Comparison of ENCODE assay signal across 8 cellular contexts in the genomic region with DNA sequence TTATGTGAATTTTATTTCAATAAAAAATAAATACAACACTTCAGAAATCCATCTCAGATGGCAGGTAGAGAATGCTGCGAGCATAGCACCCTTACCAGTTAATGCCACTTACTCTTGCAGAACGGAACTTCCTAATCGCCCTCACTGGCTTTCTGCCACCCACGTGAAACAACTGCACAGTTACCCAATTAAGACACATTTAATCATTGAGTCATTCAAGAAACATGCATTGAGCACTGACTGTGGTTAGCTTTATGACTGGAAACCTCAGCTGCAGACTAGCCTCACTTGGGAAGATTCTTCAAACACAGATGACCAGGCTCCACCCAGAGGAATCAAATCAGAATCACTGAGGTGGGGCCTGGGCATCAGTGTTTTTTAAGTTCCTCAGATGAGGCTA. TPM values are rescaled to one million over a fixed set of nuclear protein-coding genes. Genes with fewer than 3 reads are reported as not detected.
A peak's percentile ranks its signal among the peaks of the same experiment; 100 is the strongest.
DNase-seq lines count a peak whose midpoint lies in the region; ATAC-seq and TF ChIP-seq lines count a peak whose summit lies in the region.

No MANE protein-coding gene starts in this region.

- intact Hi-C loops in mucosa of descending colon (cut with DNase I, micrococcal nuclease) (no loop called here), posterior cingulate gyrus (cut with DNase I) (no loop called here)

- DNase-seq in stimulated activated CD4-positive, alpha-beta T cell treated with anti-CD3 and anti-CD28 coated beads, Interleukin-12 subunit alpha, Interleukin-12 subunit beta, amount 100 ng/mL, for 48 hours (ENCODE audit: low read depth in 2 of 3, low spot score in 1 of 3): peak; percentile 44 to 50 (median 44)
- no peak for DNase-seq in stimulated activated CD4-positive, alpha-beta T cell treated with anti-CD3 and anti-CD28 coated beads, Interleukin-4, amount 100 ng/mL, for 4 hours
- DNase-seq in KBM-7: peak; percentile 64
- peak; percentile 96 for DNase-seq in adipocyte (ENCODE audit: low read depth)
- DNase-seq in mucosa of descending colon: no peak
- no peak for DNase-seq in SK-N-DZ (ENCODE audit: low spot score)
- DNase-seq in occipital lobe (lab: John Stamatoyannopoulos, UW): no peak
- DNase-seq in posterior cingulate gyrus: no peak

- H3K36me3 ChIP-seq in adipocyte (ENCODE audit: control insufficient read depth, insufficient read depth, low read length, severe bottlenecking): no peaks in the 10 kb centered on the region
- H3K36me3 ChIP-seq in mucosa of descending colon (ENCODE audit: low read depth): no peaks in the 10 kb centered on the region

- H3K4me1 ChIP-seq in adipocyte (ENCODE audit: control insufficient read depth, insufficient read depth, low read length): peaks cover 37% of the 10 kb centered on the region
- H3K4me1 ChIP-seq in mucosa of descending colon (ENCODE audit: low read depth): no peaks in the 10 kb centered on the region

- H3K27me3 ChIP-seq in adipocyte (replicated peaks; ENCODE audit: control insufficient read depth, insufficient read depth, low read length): no peaks in the 10 kb centered on the region

- in situ Hi-C loops in KBM-7 (cut with MboI; ENCODE audit: low pct_unique_long_range_greater_than_20kb, low sequenced_read_pairs): no loop called here

- H3K9me3 ChIP-seq in adipocyte (ENCODE audit: control insufficient read depth, low read length) (no peaks in the 10 kb centered on the region), mucosa of descending colon (no peaks in the 10 kb centered on the region)

- TF ChIP-seq CTCF in mucosa of descending colon (IDR thresholded peaks at IDR 0.05): no peak

- peak overlapping the region; percentile 40 for H3K9ac ChIP-seq in adipocyte (ENCODE audit: low read length)

- peak; percentile 51 for ATAC-seq in mucosa of descending colon

- no peak overlapping the region for H3K4me3 ChIP-seq in adipocyte (ENCODE audit: low read length)
- no peak overlapping the region for H3K4me3 ChIP-seq in mucosa of descending colon

RNA-seq across cellular contexts. Expression of a gene that starts 5.6 kb away (rescaled TPM):
- total RNA-seq in mucosa of descending colon (100 to 1,000 TPM in 1 of 3 donors, 10 to 100 TPM in 2; 24.2 to 102 (median 66.7) TPM), occipital lobe (15.9 TPM)
- polyA plus RNA-seq in SK-N-DZ (2014; cell fraction: cytosol; rRNA removed): 33.9 and 45.2 TPM in 2 replicates
- polyA plus RNA-seq in SK-N-DZ (2014; cell fraction: nucleus; rRNA removed): 50.8 and 51.1 TPM in 2 replicates

RNA-seq across cellular contexts. Expression of a gene that starts 23.4 kb away (rescaled TPM):
- total RNA-seq in mucosa of descending colon (1 to 10 TPM; 2.7 to 6.7 (median 4.0) TPM), occipital lobe (8.7 TPM)
- polyA plus RNA-seq in SK-N-DZ (2014; cell fraction: cytosol; rRNA removed): 0.61 and 1.6 TPM in 2 replicates
- polyA plus RNA-seq in SK-N-DZ (2014; cell fraction: nucleus; rRNA removed): 1.0 and 1.6 TPM in 2 replicates

Comparison
In these comparisons a context has a peak if more than half of its experiments do, and no peak if none do; other contexts are left out.
1. DNase-seq: peak in stimulated activated CD4-positive, alpha-beta T cell treated with anti-CD3 and anti-CD28 coated beads, Interleukin-12 subunit alpha, Interleukin-12 subunit beta, amount 100 ng/mL, for 48 hours (3 of 3), KBM-7 (single experiment) and adipocyte (single experiment); none in stimulated activated CD4-positive, alpha-beta T cell treated with anti-CD3 and anti-CD28 coated beads, Interleukin-4, amount 100 ng/mL, for 4 hours (0 of 2), mucosa of descending colon (0 of 3), SK-N-DZ (single experiment), occipital lobe (single experiment) and posterior cingulate gyrus (0 of 10).